Comparison of ENCODE assay signal across 22 cellular contexts in genomic region chr12:27623645-27624044, GRCh38.
DNase-seq lines count a peak whose midpoint lies in the region; ATAC-seq and TF ChIP-seq lines count a peak whose summit lies in the region.
"Had no signal": no experiment of that assay in that cellular context is flagged by ENCODE, and none has a peak within 500 bp of the region (broad histone marks: within the 10 kb centered on the region; RNA-seq: fewer than 3 reads in every experiment).

No MANE protein-coding gene starts in this region.

- H3K36me3 Mint-ChIP-seq in activated CD4-positive, alpha-beta memory T cell treated with anti-CD3 and anti-CD28 coated beads, Interleukin-2, amount 10 ng/mL, durations not matched to agents 7 days and 5 days (ENCODE audit: low read depth): no peaks in the 10 kb centered on the region
- H3K36me3 Mint-ChIP-seq: mesothelial cell of epicardium, T-cell had no signal

- no peak for TF ChIP-seq RAD21 in IMR-90 (IDR thresholded peaks at IDR 0.05; ENCODE audit: low read length)

- H2AFZ ChIP-seq in ACC112 (ENCODE audit: low read length, unreplicated experiment) (no peak overlapping the region), IMR-90 (replicated peaks; ENCODE audit: low read length, poor library complexity) (no peak overlapping the region)

- H3K9me1 ChIP-seq in IMR-90 (ENCODE audit: insufficient read depth, low read length): peaks cover 21% of the 10 kb centered on the region

- H3K18ac ChIP-seq in IMR-90 (ENCODE audit: low read depth, low read length): no peak overlapping the region

- H3K4me1 ChIP-seq in ACC112 (ENCODE audit: control insufficient read depth, insufficient read depth, low read length, unreplicated experiment) (peaks cover 77% of the 10 kb centered on the region), IMR-90 (ENCODE audit: control insufficient read depth, insufficient read depth, low read length) (peaks cover 14% of the 10 kb centered on the region)
- H3K4me1 ChIP-seq: prostate gland had no signal

- in situ Hi-C loops in IMR-90 (cut with MboI; ENCODE audit: low sequenced_read_pairs) (no loop called here), brain microvascular endothelial cell (cut with HindIII; ENCODE audit: low pct_ligation_motif_present, low sequenced_read_pairs) (no loop called here)

- H3K9me3 ChIP-seq in IMR-90 (ENCODE audit: control insufficient read depth, insufficient read depth, low read length): no peaks in the 10 kb centered on the region
- H3K9me3 ChIP-seq: prostate gland had no signal

- H2BK5ac ChIP-seq in IMR-90 (ENCODE audit: low read depth, low read length, poor library complexity, severe bottlenecking): no peak overlapping the region

- peak overlapping the region; percentile 6; the same call in 1 of the 2 replicates for H3K23ac ChIP-seq in IMR-90 (ENCODE audit: low read depth, low read length)

- peak overlapping the region; percentile 59; the same call in 1 of the 2 replicates for H3K4ac ChIP-seq in IMR-90 (ENCODE audit: low read depth, low read length)

- H3K4me2 ChIP-seq in IMR-90 (ENCODE audit: low read depth, low read length): no peak overlapping the region

- H3K36me3 ChIP-seq in ACC112 (ENCODE audit: insufficient read depth, low read length) (no peaks in the 10 kb centered on the region), IMR-90 (ENCODE audit: control insufficient read depth, insufficient read depth, low read length) (no peaks in the 10 kb centered on the region), brain microvascular endothelial cell (replicated peaks) (no peaks in the 10 kb centered on the region)
- H3K36me3 ChIP-seq: prostate gland had no signal

- H3K9ac ChIP-seq in IMR-90 (ENCODE audit: low read depth, low read length): no peak overlapping the region

- H3K27me3 Mint-ChIP-seq in activated CD4-positive, alpha-beta memory T cell treated with anti-CD3 and anti-CD28 coated beads, Interleukin-2, amount 10 ng/mL, durations not matched to agents 7 days and 5 days: peaks cover 1% of the 10 kb centered on the region
- H3K27me3 Mint-ChIP-seq: activated naive CD8-positive, alpha-beta T cell treated with anti-CD3 and anti-CD28 coated beads, Interleukin-2, amount 10 ng/mL, durations not matched to agents 7 days and 5 days; stimulated activated naive B cell treated with anti-CD40 and anti-IgM and Interleukin-4, amounts not matched to agents 10 μg/mL and 1 μg/mL and 100 μg/mL, for 72 hours had no signal

- DNase-seq in IMR-90 (peak; percentile 36), brain microvascular endothelial cell (peak; percentile 80), islet precursor cell (peak; percentile 79), HT-29 (ENCODE audit: low spot score) (no peak), GM19240 (ENCODE audit: insufficient read length, low spot score) (no peak)
- DNase-seq in activated CD4-positive, alpha-beta memory T cell treated with anti-CD3 and anti-CD28 coated beads, Interleukin-2, amount 10 ng/mL, durations not matched to agents 7 days and 5 days: no peak
- DNase-seq: activated CD4-positive, alpha-beta T cell treated with anti-CD3 and anti-CD28 coated beads for 4 hours; activated naive CD8-positive, alpha-beta T cell treated with anti-CD3 and anti-CD28 coated beads, Interleukin-2, amount 10 ng/mL, durations not matched to agents 7 days and 5 days; erythroblast; left cardiac atrium; NCI-H1417 treated with DMSO at 0.1 percent for 48 hours; NCI-H2171; SHP77; stimulated activated CD4-positive, alpha-beta T cell treated with anti-CD3 and anti-CD28 coated beads, Interleukin-2, amount 100 ng/mL, for 24 hours; stimulated activated naive B cell treated with anti-CD40 and anti-IgM and Interleukin-4, amounts not matched to agents 10 μg/mL and 1 μg/mL and 100 μg/mL, for 72 hours; T-cell had no signal

- dilution Hi-C loops in IMR-90 (cut with HindIII; ENCODE audit: low sequenced_read_pairs, unreplicated experiment): no loop called here

- no peak overlapping the region for H3K27ac Mint-ChIP-seq in activated CD4-positive, alpha-beta memory T cell treated with anti-CD3 and anti-CD28 coated beads, Interleukin-2, amount 10 ng/mL, durations not matched to agents 7 days and 5 days
- H3K27ac Mint-ChIP-seq: activated naive CD8-positive, alpha-beta T cell treated with anti-CD3 and anti-CD28 coated beads, Interleukin-2, amount 10 ng/mL, durations not matched to agents 7 days and 5 days; activated T-helper 2 cell treated with anti-CD3 and anti-CD28 coated beads, Interferon-gamma antibody, Interleukin-2, Interleukin-4, amounts not matched to agents 10 μg/mL and 5 μg/mL and 100 μg/mL, durations not matched to agents 14 hours and 24 hours and 36 hours; mesothelial cell of epicardium; stimulated activated naive B cell treated with anti-CD40 and anti-IgM and Interleukin-4, amounts not matched to agents 10 μg/mL and 1 μg/mL and 100 μg/mL, for 72 hours; T-cell had no signal

- peak overlapping the region; percentile 0; the same call in 1 of the 2 replicates for H2BK20ac ChIP-seq in IMR-90 (ENCODE audit: low read depth, low read length)

- 0 out of 2 replicates have a peak, but pooled peaks cover 4% of the 10 kb centered on the region for H4K20me1 ChIP-seq in IMR-90 (ENCODE audit: insufficient read depth, low read length)

- TF ChIP-seq POLR2A in IMR-90 (IDR thresholded peaks at IDR 0.05; ENCODE audit: low read depth, low read length): no peak

- CTCF ChIA-PET in IMR-90 (lab: Yijun Ruan, JAX): no interaction called here
- CTCF ChIA-PET in activated CD4-positive, alpha-beta memory T cell treated with anti-CD3 and anti-CD28 coated beads, Interleukin-2, amount 10 ng/mL, durations not matched to agents 7 days and 5 days (lab: Charles Lee): no interaction called here

- H4K91ac ChIP-seq in IMR-90 (ENCODE audit: insufficient read depth, low read depth, low read length): no peak overlapping the region

- H3K9me3 Mint-ChIP-seq in activated CD4-positive, alpha-beta memory T cell treated with anti-CD3 and anti-CD28 coated beads, Interleukin-2, amount 10 ng/mL, durations not matched to agents 7 days and 5 days: no peaks in the 10 kb centered on the region
- H3K9me3 Mint-ChIP-seq: activated naive CD8-positive, alpha-beta T cell treated with anti-CD3 and anti-CD28 coated beads, Interleukin-2, amount 10 ng/mL, durations not matched to agents 7 days and 5 days; activated T-helper 2 cell treated with anti-CD3 and anti-CD28 coated beads, Interferon-gamma antibody, Interleukin-2, Interleukin-4, amounts not matched to agents 10 μg/mL and 5 μg/mL and 100 μg/mL, durations not matched to agents 14 hours and 24 hours and 36 hours; nephron; stimulated activated naive B cell treated with anti-CD40 and anti-IgM and Interleukin-4, amounts not matched to agents 10 μg/mL and 1 μg/mL and 100 μg/mL, for 72 hours; T-cell had no signal

- peak overlapping the region in 1 of 2 experiments; percentile 30; a peak in 1 of 4 replicates for H4K8ac ChIP-seq in IMR-90 (ENCODE audit: low read depth in 2 of 2, low read length in 2 of 2)

- H3K56ac ChIP-seq in IMR-90 (ENCODE audit: extremely low read depth, insufficient read depth, low read length): no peak overlapping the region

- peaks cover 16% of the 10 kb centered on the region for H3K4me1 Mint-ChIP-seq in activated CD4-positive, alpha-beta memory T cell treated with anti-CD3 and anti-CD28 coated beads, Interleukin-2, amount 10 ng/mL, durations not matched to agents 7 days and 5 days

- no peak for TF ChIP-seq CTCF in IMR-90 (conservative IDR thresholded peaks at IDR 0.05; ENCODE audit: low read depth, low read length)
- no peak for TF ChIP-seq CTCF in brain microvascular endothelial cell (IDR thresholded peaks at IDR 0.05; ENCODE audit: low read depth, low read length, missing control alignments)

- no peak overlapping the region for H3K4me3 Mint-ChIP-seq in activated CD4-positive, alpha-beta memory T cell treated with anti-CD3 and anti-CD28 coated beads, Interleukin-2, amount 10 ng/mL, durations not matched to agents 7 days and 5 days
- H3K4me3 Mint-ChIP-seq: activated naive CD8-positive, alpha-beta T cell treated with anti-CD3 and anti-CD28 coated beads, Interleukin-2, amount 10 ng/mL, durations not matched to agents 7 days and 5 days; mesothelial cell of epicardium; nephron; stimulated activated naive B cell treated with anti-CD40 and anti-IgM and Interleukin-4, amounts not matched to agents 10 μg/mL and 1 μg/mL and 100 μg/mL, for 72 hours; T-cell had no signal

- H2AK5ac ChIP-seq in IMR-90 (ENCODE audit: low read depth, low read length): peak overlapping the region; percentile 31; the same call in 1 of the 2 replicates

- H3K27ac ChIP-seq in ACC112 (ENCODE audit: low read depth, low read length) (0 out of 2 replicates have a peak overlapping the region, but pooled peaks have one; percentile 36), IMR-90 (ENCODE audit: insufficient read depth, low read length) (no peak overlapping the region), brain microvascular endothelial cell (peak overlapping the region; percentile 71)
- H3K27ac ChIP-seq: prostate gland had no signal

- no peak overlapping the region for H3K4me3 ChIP-seq in ACC112 (ENCODE audit: low read depth, low read length)
- H3K4me3 ChIP-seq in IMR-90 (ENCODE audit: insufficient read depth, low read depth, low read length): no peak overlapping the region
- no peak overlapping the region for H3K4me3 ChIP-seq in brain microvascular endothelial cell (ENCODE audit: low read depth, low read length)
- H3K4me3 ChIP-seq: prostate gland had no signal

- intact Hi-C loops in IMR-90 (cut with micrococcal nuclease): no loop called here

- no peak overlapping the region for H4K5ac ChIP-seq in IMR-90 (ENCODE audit: low read depth, low read length)

- H2BK15ac ChIP-seq in IMR-90 (ENCODE audit: low read depth, low read length): no peak overlapping the region

- ATAC-seq in IMR-90 (ENCODE audit: low read depth) (no peak), HG02870 (IDR thresholded peaks at IDR 0.05; ENCODE audit: unreplicated experiment) (no peak)
- ATAC-seq: left cardiac atrium; stimulated activated naive B cell treated with anti-CD40 and anti-IgM and Interleukin-4, amounts not matched to agents 10 μg/mL and 1 μg/mL and 100 μg/mL, for 72 hours; T-cell had no signal

- 95% methylated on average over 3 of the region's 5 CpGs; no CpG with 5 or more reads in 1 of the 2 experiments for WGBS in IMR-90 (ENCODE audit: extremely low coverage in 2 of 2, insufficient read length in 1 of 2), 2 experiments

- H3K79me1 ChIP-seq in IMR-90 (ENCODE audit: low read depth in 1 of 2, low read length in 2 of 2): peaks cover 28 to 57% of the 10 kb centered on the region in 2 experiments

- H3K79me2 ChIP-seq in ACC112 (ENCODE audit: control insufficient read depth, insufficient read depth, low read length, unreplicated experiment): peaks cover 40% of the 10 kb centered on the region

- peak overlapping the region; percentile 2; the same call in 1 of the 2 replicates for H2BK120ac ChIP-seq in IMR-90 (ENCODE audit: low read depth, low read length)

- peak overlapping the region; percentile 18; the same call in 1 of the 2 replicates for H3K14ac ChIP-seq in IMR-90 (replicated peaks; ENCODE audit: low read depth, low read length)

- BruUV-seq in IMR-90 (replicated peaks; lab: Mats Ljungman, UMichigan): no TSS peak

- no peaks in the 10 kb centered on the region for H3K27me3 ChIP-seq in ACC112 (ENCODE audit: insufficient read depth, low read length)
- H3K27me3 ChIP-seq in IMR-90 (ENCODE audit: control insufficient read depth, insufficient read depth, low read length): no peaks in the 10 kb centered on the region
- H3K27me3 ChIP-seq in brain microvascular endothelial cell (replicated peaks): no peaks in the 10 kb centered on the region

- no peak overlapping the region for H2AK9ac ChIP-seq in IMR-90 (replicated peaks; ENCODE audit: low read depth, low read length, poor library complexity)

- POLR2A ChIA-PET in IMR-90 (lab: Charles Lee; ENCODE audit: unreplicated experiment): no interaction called here
- POLR2A ChIA-PET in activated CD4-positive, alpha-beta memory T cell treated with anti-CD3 and anti-CD28 coated beads, Interleukin-2, amount 10 ng/mL, durations not matched to agents 7 days and 5 days (lab: Charles Lee): no interaction called here

Comparison
In these comparisons a context has a peak if more than half of its experiments do, and no peak if none do; other contexts are left out.
1. DNase-seq: peak in IMR-90 (single experiment), brain microvascular endothelial cell (single experiment) and islet precursor cell (single experiment); none in HT-29 (single experiment), activated CD4-positive, alpha-beta memory T cell treated with anti-CD3 and anti-CD28 coated beads, Interleukin-2, amount 10 ng/mL, durations not matched to agents 7 days and 5 days (single experiment) and GM19240 (single experiment).